ENCODE assay signal across 8 cellular contexts in the genomic region with DNA sequence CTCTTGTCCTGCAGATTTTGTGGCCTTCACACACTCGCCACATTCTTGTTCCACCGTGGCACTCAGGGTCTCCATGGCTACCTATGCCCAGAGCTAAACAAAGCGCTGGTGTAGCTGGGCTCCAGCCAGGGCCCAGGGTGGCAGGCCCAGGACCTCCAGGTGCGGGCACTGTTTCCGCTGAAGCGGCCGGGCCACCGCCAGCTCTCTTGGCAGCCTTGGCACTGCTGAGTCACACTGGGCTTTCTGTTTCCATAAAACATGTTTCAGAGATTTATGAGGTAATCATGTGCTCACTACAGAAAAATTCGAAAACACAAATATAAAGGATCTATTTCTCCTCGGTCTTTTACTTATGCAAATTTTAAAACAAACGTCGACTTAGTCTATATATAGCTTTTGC. TPM values are rescaled to one million over a fixed set of nuclear protein-coding genes. Genes with fewer than 3 reads are reported as not detected.
A peak's percentile ranks its signal among the peaks of the same experiment; 100 is the strongest.
DNase-seq lines count a peak whose midpoint lies in the region; ATAC-seq and TF ChIP-seq lines count a peak whose summit lies in the region.

No MANE protein-coding gene starts in this region.

- H2AFZ ChIP-seq in neuronal stem cell (ENCODE audit: low read length) = no peak overlapping the region

- no peak overlapping the region for H2BK5ac ChIP-seq in neuronal stem cell (ENCODE audit: low read length)

- TF ChIP-seq CTCF in DOHH2 (IDR thresholded peaks at IDR 0.05; ENCODE audit: low read depth, low read length, poor library complexity, severe bottlenecking) = no peak
- TF ChIP-seq CTCF in Caco-2 (IDR thresholded peaks at IDR 0.05; ENCODE audit: insufficient read depth in 1 of 2, low read depth in 1 of 2, low read length in 1 of 2, severe bottlenecking in 1 of 2, unreplicated experiment in 1 of 2) = no peak

- no peak overlapping the region for H4K91ac ChIP-seq in neuronal stem cell (ENCODE audit: low read depth, low read length, poor library complexity)

- H3F3A ChIP-seq in DOHH2 (ENCODE audit: control insufficient read depth, insufficient read depth) = no peaks in the 10 kb centered on the region

- H3K9ac ChIP-seq in neuronal stem cell (ENCODE audit: low read depth, low read length, poor library complexity) = no peak overlapping the region

- no peak overlapping the region for H2BK120ac ChIP-seq in neuronal stem cell (ENCODE audit: low read depth, low read length)

- H2AK5ac ChIP-seq in neuronal stem cell (ENCODE audit: low read depth, low read length) = no peak overlapping the region

- H3K4me3 ChIP-seq in DOHH2 (ENCODE audit: low read length) (peak overlapping the region; percentile 24), neuronal stem cell (ENCODE audit: low read length in 2 of 2) (no peak overlapping the region), Caco-2 (ENCODE audit: low read depth, low read length) (no peak overlapping the region)

- H3K9me3 ChIP-seq in DOHH2 (ENCODE audit: control insufficient read depth, insufficient read depth, low read length) (no peaks in the 10 kb centered on the region), neuronal stem cell (replicated peaks in 1 of 2; ENCODE audit: control insufficient read depth in 2 of 2, insufficient read depth in 1 of 2, low read depth in 1 of 2, low read length in 2 of 2) (no peaks in the 10 kb centered on the region), Caco-2 (no peaks in the 10 kb centered on the region)

- CTCF ChIA-PET in Caco-2 (lab: Charles Lee) = no interaction called here

- intact Hi-C loops in activated T-helper 2 cell treated with anti-CD3 and anti-CD28 coated beads, Interferon-gamma antibody, Interleukin-2, Interleukin-4, amounts not matched to agents 10 μg/mL and 5 μg/mL and 100 μg/mL, durations not matched to agents 14 hours and 24 hours and 36 hours (cut with micrococcal nuclease) = no loop called here
- intact Hi-C loops in Caco-2 (cut with micrococcal nuclease; ENCODE audit: unreplicated experiment) = no loop called here

- H4K8ac ChIP-seq in neuronal stem cell (ENCODE audit: low read depth, low read length) = no peak overlapping the region

- no peak overlapping the region for H3K4me3 Mint-ChIP-seq in activated T-helper 2 cell treated with anti-CD3 and anti-CD28 coated beads, Interferon-gamma antibody, Interleukin-2, Interleukin-4, amounts not matched to agents 10 μg/mL and 5 μg/mL and 100 μg/mL, durations not matched to agents 14 hours and 24 hours and 36 hours (ENCODE audit: low read depth)
- no peak overlapping the region for H3K4me3 Mint-ChIP-seq in Caco-2 (ENCODE audit: unreplicated experiment)

- no peaks in the 10 kb centered on the region for H3K79me2 ChIP-seq in DOHH2 (ENCODE audit: control insufficient read depth, low read length)

- no peak overlapping the region for H3K27ac Mint-ChIP-seq in activated T-helper 2 cell treated with anti-CD3 and anti-CD28 coated beads, Interferon-gamma antibody, Interleukin-2, Interleukin-4, amounts not matched to agents 10 μg/mL and 5 μg/mL and 100 μg/mL, durations not matched to agents 14 hours and 24 hours and 36 hours
- no peak overlapping the region for H3K27ac Mint-ChIP-seq in Caco-2 (ENCODE audit: unreplicated experiment)

- H3K36me3 ChIP-seq in DOHH2 (ENCODE audit: control insufficient read depth, low read length) (no peaks in the 10 kb centered on the region), neuronal stem cell (replicated peaks in 1 of 2; ENCODE audit: control insufficient read depth in 2 of 2, insufficient read depth in 2 of 2, low read length in 2 of 2) (no peaks in the 10 kb centered on the region), Caco-2 (ENCODE audit: control insufficient read depth, insufficient read depth, low read length) (no peaks in the 10 kb centered on the region)

- H2BK15ac ChIP-seq in neuronal stem cell (ENCODE audit: low read length) = no peak overlapping the region

- H3K36me3 Mint-ChIP-seq in activated T-helper 2 cell treated with anti-CD3 and anti-CD28 coated beads, Interferon-gamma antibody, Interleukin-2, Interleukin-4, amounts not matched to agents 10 μg/mL and 5 μg/mL and 100 μg/mL, durations not matched to agents 14 hours and 24 hours and 36 hours (ENCODE audit: low read depth) = no peaks in the 10 kb centered on the region
- H3K36me3 Mint-ChIP-seq in Caco-2 (ENCODE audit: insufficient read depth, unreplicated experiment) = no peaks in the 10 kb centered on the region

- no peak for ATAC-seq in GM18873 (IDR thresholded peaks at IDR 0.05; ENCODE audit: low FRiP score, unreplicated experiment)

- H3K79me1 ChIP-seq in neuronal stem cell (ENCODE audit: low read depth, low read length) = no peaks in the 10 kb centered on the region

- H3K4me2 ChIP-seq in DOHH2 (ENCODE audit: low read length) (peak overlapping the region; percentile 42), neuronal stem cell (ENCODE audit: insufficient read depth, low read length, poor library complexity, severe bottlenecking) (no peak overlapping the region)

- DNase-seq in NCI-H1105 treated with DMSO at 0.1 percent for 48 hours (lab: John Stamatoyannopoulos, UW) (peak; percentile 65), cerebellar cortex (ENCODE audit: low spot score) (peak; percentile 43), neuronal stem cell (ENCODE audit: low spot score) (no peak), HuH-7 (ENCODE audit: low spot score) (no peak), Caco-2 (no peak)
- no peak for DNase-seq in activated T-helper 2 cell treated with anti-CD3 and anti-CD28 coated beads, Interferon-gamma antibody, Interleukin-2, Interleukin-4, amounts not matched to agents 10 μg/mL and 5 μg/mL and 100 μg/mL, durations not matched to agents 14 hours and 24 hours and 36 hours (ENCODE audit: low spot score)

- H3K9me2 ChIP-seq in DOHH2 (replicated peaks; ENCODE audit: control insufficient read depth, low read length) = no peaks in the 10 kb centered on the region

- POLR2A ChIA-PET in Caco-2 (lab: Charles Lee) = no interaction called here

- H3K27me3 Mint-ChIP-seq in activated T-helper 2 cell treated with anti-CD3 and anti-CD28 coated beads, Interferon-gamma antibody, Interleukin-2, Interleukin-4, amounts not matched to agents 10 μg/mL and 5 μg/mL and 100 μg/mL, durations not matched to agents 14 hours and 24 hours and 36 hours (ENCODE audit: low read depth) = peaks cover 46% of the 10 kb centered on the region
- peaks cover 12% of the 10 kb centered on the region for H3K27me3 Mint-ChIP-seq in Caco-2 (ENCODE audit: insufficient read depth, unreplicated experiment)

- H3K27me3 ChIP-seq in DOHH2 (ENCODE audit: control insufficient read depth, low read length) (no peaks in the 10 kb centered on the region), neuronal stem cell (ENCODE audit: control insufficient read depth in 3 of 3, insufficient read depth in 3 of 3, low read depth in 1 of 3, low read length in 3 of 3) (peaks cover 0 to 18% (median 0%) of the 10 kb centered on the region in 3 experiments), Caco-2 (replicated peaks; ENCODE audit: control insufficient read depth, insufficient read depth, low read length) (no peaks in the 10 kb centered on the region)

- peaks cover under 1% of the 10 kb centered on the region for H3K4me1 Mint-ChIP-seq in activated T-helper 2 cell treated with anti-CD3 and anti-CD28 coated beads, Interferon-gamma antibody, Interleukin-2, Interleukin-4, amounts not matched to agents 10 μg/mL and 5 μg/mL and 100 μg/mL, durations not matched to agents 14 hours and 24 hours and 36 hours (ENCODE audit: low read depth)
- peaks cover 19% of the 10 kb centered on the region for H3K4me1 Mint-ChIP-seq in Caco-2 (ENCODE audit: low read depth, unreplicated experiment)

- BruUV-seq in Caco-2 (replicated peaks; lab: Mats Ljungman, UMichigan) = no TSS peak

- H3K27ac ChIP-seq in DOHH2 (ENCODE audit: low read depth, low read length) (no peak overlapping the region), neuronal stem cell (replicated peaks; ENCODE audit: low read length) (no peak overlapping the region)

- H3K23ac ChIP-seq in neuronal stem cell (ENCODE audit: low read depth, low read length, poor library complexity) = no peak overlapping the region

- H3K9me3 Mint-ChIP-seq in activated T-helper 2 cell treated with anti-CD3 and anti-CD28 coated beads, Interferon-gamma antibody, Interleukin-2, Interleukin-4, amounts not matched to agents 10 μg/mL and 5 μg/mL and 100 μg/mL, durations not matched to agents 14 hours and 24 hours and 36 hours = no peaks in the 10 kb centered on the region
- no peaks in the 10 kb centered on the region for H3K9me3 Mint-ChIP-seq in Caco-2 (ENCODE audit: unreplicated experiment)

- peak overlapping the region; percentile 19 for H3K18ac ChIP-seq in neuronal stem cell (ENCODE audit: low read length)

- no peak overlapping the region for H3K4ac ChIP-seq in neuronal stem cell (ENCODE audit: low read length)

- no CpG with 5 or more reads among the region's 12 CpGs for WGBS in neuronal stem cell (ENCODE audit: extremely low coverage in 2 of 2, insufficient read length in 2 of 2, insufficient replicate concordance in 1 of 2), 2 donors

- H3K14ac ChIP-seq in neuronal stem cell (ENCODE audit: low read length) = no peak overlapping the region

- H2BK12ac ChIP-seq in neuronal stem cell (ENCODE audit: low read length) = no peak overlapping the region

- H3K4me1 ChIP-seq in DOHH2 (ENCODE audit: control insufficient read depth, low read length) = peaks cover 41% of the 10 kb centered on the region
- peaks cover 0 to 8% of the 10 kb centered on the region in 2 donors for H3K4me1 ChIP-seq in neuronal stem cell (ENCODE audit: control insufficient read depth in 2 of 2, insufficient read depth in 1 of 2, low read depth in 1 of 2, low read length in 2 of 2)
- H3K4me1 ChIP-seq in Caco-2 = peaks cover 11% of the 10 kb centered on the region; the same call in 1 of the 2 replicates

- no peaks in the 10 kb centered on the region for H4K20me1 ChIP-seq in DOHH2 (ENCODE audit: control insufficient read depth, insufficient read depth, low read depth, low read length)

RNA-seq across cellular contexts. Expression of a gene that starts 51.3 kb away (rescaled TPM):
- not detected for polyA plus RNA-seq in neuronal stem cell (2013, experiment 1 of 2)
- not detected for polyA plus RNA-seq in neuronal stem cell (2013, experiment 2 of 2)
- 0.16 TPM in 1 of 2 replicates, not detected in the other for total RNA-seq in activated T-helper 2 cell treated with anti-CD3 and anti-CD28 coated beads, Interferon-gamma antibody, Interleukin-2, Interleukin-4, amounts not matched to agents 10 μg/mL and 5 μg/mL and 100 μg/mL, durations not matched to agents 14 hours and 24 hours and 36 hours
- 3.5 and 4.5 TPM in 2 replicates for total RNA-seq in Caco-2 (2022)

Comparison
In these comparisons a context has a peak if more than half of its experiments do, and no peak if none do; other contexts are left out.
1. DNase-seq: peak in NCI-H1105 treated with DMSO at 0.1 percent for 48 hours (single experiment) and cerebellar cortex (single experiment); none in neuronal stem cell (single experiment), activated T-helper 2 cell treated with anti-CD3 and anti-CD28 coated beads, Interferon-gamma antibody, Interleukin-2, Interleukin-4, amounts not matched to agents 10 μg/mL and 5 μg/mL and 100 μg/mL, durations not matched to agents 14 hours and 24 hours and 36 hours (single experiment), HuH-7 (single experiment) and Caco-2 (0 of 2).